In the genomic region with DNA sequence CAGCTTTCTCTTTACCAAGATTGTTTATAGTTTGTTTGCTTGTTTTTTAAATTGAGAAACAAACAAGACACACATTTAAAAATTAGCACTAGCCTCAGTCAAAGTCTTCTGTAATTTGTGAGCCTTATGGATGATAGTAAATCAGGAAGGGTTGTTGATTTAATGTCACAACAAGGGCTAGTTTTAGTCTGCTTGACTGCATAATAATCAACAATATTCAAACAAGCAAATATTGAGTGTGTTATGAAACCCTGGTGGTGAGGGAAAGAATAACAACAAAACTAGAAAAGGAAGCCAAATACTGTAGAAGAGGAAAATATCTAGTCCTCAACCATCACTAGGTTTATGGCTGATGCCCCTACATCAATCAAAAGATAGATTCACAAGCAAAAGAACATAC, we compare ENCODE assay signal across 14 cellular contexts.
A peak's percentile ranks its signal among the peaks of the same experiment; 100 is the strongest.
DNase-seq lines count a peak whose midpoint lies in the region; ATAC-seq and TF ChIP-seq lines count a peak whose summit lies in the region.
"Had no signal": no experiment of that assay in that cellular context is flagged by ENCODE, and none has a peak within 500 bp of the region (broad histone marks: within the 10 kb centered on the region; RNA-seq: fewer than 3 reads in every experiment).

No MANE protein-coding gene starts in this region.

- TF ChIP-seq CTCF in BE2C (IDR thresholded peaks at IDR 0.05; ENCODE audit: low read depth, low read length) (peak; percentile 17; the same call in 1 of the 2 replicates), GM12872 (IDR thresholded peaks at IDR 0.05; ENCODE audit: insufficient read depth, low read depth, low read length) (peak; percentile 31; the same call in 1 of the 3 replicates), foreskin fibroblast (IDR thresholded peaks at IDR 0.05; ENCODE audit: low read depth, low read length) (peak; percentile 3)

- H3K9me3 Mint-ChIP-seq in effector memory CD8-positive, alpha-beta T cell = no peaks in the 10 kb centered on the region
- no peaks in the 10 kb centered on the region for H3K9me3 Mint-ChIP-seq in naive thymus-derived CD8-positive, alpha-beta T cell
- H3K9me3 Mint-ChIP-seq: activated naive CD8-positive, alpha-beta T cell treated with anti-CD3 and anti-CD28 coated beads, Interleukin-2, amount 10 ng/mL, durations not matched to agents 7 days and 5 days had no signal

- no peak for DNase-seq in BE2C
- DNase-seq in RKO (ENCODE audit: low spot score) = peak; percentile 5
- DNase-seq in foreskin fibroblast = no peak
- no peak for DNase-seq in effector memory CD8-positive, alpha-beta T cell
- no peak for DNase-seq in naive thymus-derived CD8-positive, alpha-beta T cell
- DNase-seq in NCI-H446 (lab: John Stamatoyannopoulos, UW) = no peak
- DNase-seq: activated naive CD8-positive, alpha-beta T cell treated with anti-CD3 and anti-CD28 coated beads, Interleukin-2, amount 10 ng/mL, durations not matched to agents 7 days and 5 days; Caco-2; lower lobe of right lung; NCI-H2029 had no signal

- no peaks in the 10 kb centered on the region for H3K9me3 ChIP-seq in BE2C
- H3K9me3 ChIP-seq: Caco-2, lower lobe of right lung had no signal

- POLR2A ChIA-PET in naive thymus-derived CD8-positive, alpha-beta T cell (lab: Charles Lee) = no interaction called here

- no peak overlapping the region for H3K27ac Mint-ChIP-seq in effector memory CD8-positive, alpha-beta T cell
- no peak overlapping the region for H3K27ac Mint-ChIP-seq in naive thymus-derived CD8-positive, alpha-beta T cell
- H3K27ac Mint-ChIP-seq: activated naive CD8-positive, alpha-beta T cell treated with anti-CD3 and anti-CD28 coated beads, Interleukin-2, amount 10 ng/mL, durations not matched to agents 7 days and 5 days had no signal

- H3K27me3 Mint-ChIP-seq in effector memory CD8-positive, alpha-beta T cell = peaks cover 0 to 18% of the 10 kb centered on the region in 2 donors
- peaks cover 1 to 14% (median 5%) of the 10 kb centered on the region in 5 donors for H3K27me3 Mint-ChIP-seq in naive thymus-derived CD8-positive, alpha-beta T cell

- no peak overlapping the region for H3K4me3 Mint-ChIP-seq in effector memory CD8-positive, alpha-beta T cell
- H3K4me3 Mint-ChIP-seq in naive thymus-derived CD8-positive, alpha-beta T cell = no peak overlapping the region
- H3K4me3 Mint-ChIP-seq: activated naive CD8-positive, alpha-beta T cell treated with anti-CD3 and anti-CD28 coated beads, Interleukin-2, amount 10 ng/mL, durations not matched to agents 7 days and 5 days had no signal

- H3K36me3 ChIP-seq in BE2C = no peaks in the 10 kb centered on the region
- H3K36me3 ChIP-seq: lower lobe of right lung had no signal

- no peaks in the 10 kb centered on the region for H3K27me3 ChIP-seq in BE2C

- ATAC-seq in HG03354 (IDR thresholded peaks at IDR 0.05; ENCODE audit: poor library complexity, severe bottlenecking, unreplicated experiment) = no peak
- no peak for ATAC-seq in effector memory CD8-positive, alpha-beta T cell (replicated peaks)
- no peak for ATAC-seq in naive thymus-derived CD8-positive, alpha-beta T cell
- ATAC-seq: esophagus mucosa, K562, lower lobe of right lung had no signal

- no peaks in the 10 kb centered on the region for H3K36me3 Mint-ChIP-seq in effector memory CD8-positive, alpha-beta T cell (ENCODE audit: insufficient read depth)
- no peaks in the 10 kb centered on the region for H3K36me3 Mint-ChIP-seq in naive thymus-derived CD8-positive, alpha-beta T cell
- H3K36me3 Mint-ChIP-seq: activated naive CD8-positive, alpha-beta T cell treated with anti-CD3 and anti-CD28 coated beads, Interleukin-2, amount 10 ng/mL, durations not matched to agents 7 days and 5 days had no signal

- H3K4me1 ChIP-seq in BE2C = no peaks in the 10 kb centered on the region
- H3K4me1 ChIP-seq: Caco-2 had no signal

- no peaks in the 10 kb centered on the region for H3K4me1 Mint-ChIP-seq in effector memory CD8-positive, alpha-beta T cell (ENCODE audit: low read depth in 2 of 2)
- no peaks in the 10 kb centered on the region for H3K4me1 Mint-ChIP-seq in naive thymus-derived CD8-positive, alpha-beta T cell
- H3K4me1 Mint-ChIP-seq: activated naive CD8-positive, alpha-beta T cell treated with anti-CD3 and anti-CD28 coated beads, Interleukin-2, amount 10 ng/mL, durations not matched to agents 7 days and 5 days had no signal

- H3K4me3 ChIP-seq in BE2C (ENCODE audit: low read depth, low read length) = no peak overlapping the region
- no peak overlapping the region for H3K4me3 ChIP-seq in foreskin fibroblast (ENCODE audit: low read depth in 1 of 2, low read length in 2 of 2)
- H3K4me3 ChIP-seq: K562, lower lobe of right lung had no signal
